1 cellular context compared by ENCODE assay signal in genomic region chr1:147071142-147071541, GRCh38.
TF ChIP-seq lines count a peak whose summit lies in the region.

No MANE protein-coding gene starts in this region.

TF ChIP-seq in GM23338, 12 proteins besides CTCF, POLR2A, EP300 and RAD21 (continued from another document):
- TF ChIP-seq ZNF462 (CRISPR knock-in tag; IDR thresholded peaks at IDR 0.05) = no peak
TF ChIP-seq in GM23338: peak in this region for 1.
